ENCODE assay signal across 29 cellular contexts in the genomic region with DNA sequence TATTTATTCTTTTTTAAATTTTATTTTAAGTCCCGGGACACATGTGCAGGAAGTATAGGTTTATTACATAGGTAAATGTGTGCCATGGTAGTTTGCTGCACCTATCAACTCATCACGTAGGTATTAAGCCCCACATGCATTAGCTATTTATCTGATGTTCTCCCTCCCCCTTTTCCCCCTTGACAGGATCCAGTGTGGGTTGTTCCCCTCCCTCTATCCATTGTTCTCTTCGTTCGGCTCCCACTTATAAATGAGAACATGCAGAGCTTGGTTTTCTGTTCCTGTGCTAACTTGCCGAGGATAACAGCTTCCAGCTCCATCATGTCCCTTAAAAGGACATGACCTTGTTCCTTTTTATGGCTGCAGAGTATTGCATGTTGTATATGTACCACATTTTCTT.
"Had no signal": no experiment of that assay in that cellular context is flagged by ENCODE, and none has a peak within 500 bp of the region (broad histone marks: within the 10 kb centered on the region; RNA-seq: fewer than 3 reads in every experiment).

No MANE protein-coding gene starts in this region.

- H3K4me1 ChIP-seq: left ventricle myocardium inferior, neural progenitor cell, parathyroid adenoma, stomach, testis, thyroid gland, transverse colon, upper lobe of left lung, vagina had no signal

- H3K27me3 Mint-ChIP-seq: stimulated activated naive B cell treated with anti-CD40 and anti-IgM and Interleukin-4, amounts not matched to agents 10 μg/mL and 1 μg/mL and 100 μg/mL, for 72 hours had no signal

- H3K9me3 ChIP-seq: testis, thyroid gland, vagina had no signal

- H3K4me1 Mint-ChIP-seq: immature natural killer cell, mesothelial cell of epicardium, naive B cell, natural killer cell, nephron progenitor cell, neural progenitor cell had no signal

- H3K4me3 Mint-ChIP-seq: immature natural killer cell; mesothelial cell of epicardium; naive B cell; natural killer cell; nephron progenitor cell; neural progenitor cell; stimulated activated naive B cell treated with anti-CD40 and anti-IgM and Interleukin-4, amounts not matched to agents 10 μg/mL and 1 μg/mL and 100 μg/mL, for 72 hours had no signal

- H3K36me3 ChIP-seq: left ventricle myocardium inferior, neural progenitor cell, neutrophil, stomach, thyroid gland, transverse colon, upper lobe of left lung, vagina had no signal

- ATAC-seq: natural killer cell; right cardiac atrium; sciatic nerve; stimulated activated naive B cell treated with anti-CD40 and anti-IgM and Interleukin-4, amounts not matched to agents 10 μg/mL and 1 μg/mL and 100 μg/mL, for 72 hours; stimulated activated naive CD8-positive, alpha-beta T cell treated with anti-CD3 and anti-CD28 coated beads, Interleukin-15, Interleukin-2, amounts not matched to agents 100 U/mL and 50 U/mL, for 24 hours had no signal

- H3K27me3 ChIP-seq: neural progenitor cell, neutrophil, stomach, testis, thyroid gland, transverse colon, upper lobe of left lung, vagina had no signal

- DNase-seq: hypothalamus; immature natural killer cell; left ventricle myocardium inferior; mesendoderm; naive B cell; natural killer cell; nephron progenitor cell; occipital lobe; retina; right cardiac atrium; stimulated activated CD4-positive, alpha-beta T cell treated with anti-CD3 and anti-CD28 coated beads, Interleukin-12 subunit alpha, Interleukin-12 subunit beta, amount 100 ng/mL, for 4 hours; stimulated activated CD4-positive, alpha-beta T cell treated with anti-CD3 and anti-CD28 coated beads, Interleukin-15, amount 100 ng/mL, for 24 hours; stimulated activated CD4-positive, alpha-beta T cell treated with anti-CD3 and anti-CD28 coated beads, Interleukin-2, amount 100 ng/mL, for 24 hours; stimulated activated CD4-positive, alpha-beta T cell treated with anti-CD3 and anti-CD28 coated beads, Interleukin-4, amount 100 ng/mL, for 1 hour; stimulated activated naive B cell treated with anti-CD40 and anti-IgM and Interleukin-4, amounts not matched to agents 10 μg/mL and 1 μg/mL and 100 μg/mL, for 72 hours; stimulated activated naive CD8-positive, alpha-beta T cell treated with anti-CD3 and anti-CD28 coated beads, Interleukin-15, Interleukin-2, amounts not matched to agents 100 U/mL and 50 U/mL, for 24 hours; stomach; testis; thyroid gland; transverse colon; upper lobe of left lung had no signal

- H3K27ac ChIP-seq: left ventricle myocardium inferior, neural progenitor cell, neutrophil, parathyroid adenoma, skin epidermis, stomach, testis, thyroid gland, transverse colon, upper lobe of left lung, vagina had no signal

- H3K36me3 Mint-ChIP-seq: immature natural killer cell; mesothelial cell of epicardium; naive B cell; natural killer cell; neural progenitor cell; stimulated activated naive B cell treated with anti-CD40 and anti-IgM and Interleukin-4, amounts not matched to agents 10 μg/mL and 1 μg/mL and 100 μg/mL, for 72 hours had no signal

- H3K4me3 ChIP-seq: left ventricle myocardium inferior, lung, neural progenitor cell, skin epidermis, stomach, testis, thyroid gland, transverse colon, upper lobe of left lung, vagina had no signal

- H3K27ac Mint-ChIP-seq: immature natural killer cell; mesothelial cell of epicardium; naive B cell; natural killer cell; nephron progenitor cell; neural progenitor cell; stimulated activated naive B cell treated with anti-CD40 and anti-IgM and Interleukin-4, amounts not matched to agents 10 μg/mL and 1 μg/mL and 100 μg/mL, for 72 hours had no signal
